Comparison of ENCODE assay signal across 21 cellular contexts in the genomic region with DNA sequence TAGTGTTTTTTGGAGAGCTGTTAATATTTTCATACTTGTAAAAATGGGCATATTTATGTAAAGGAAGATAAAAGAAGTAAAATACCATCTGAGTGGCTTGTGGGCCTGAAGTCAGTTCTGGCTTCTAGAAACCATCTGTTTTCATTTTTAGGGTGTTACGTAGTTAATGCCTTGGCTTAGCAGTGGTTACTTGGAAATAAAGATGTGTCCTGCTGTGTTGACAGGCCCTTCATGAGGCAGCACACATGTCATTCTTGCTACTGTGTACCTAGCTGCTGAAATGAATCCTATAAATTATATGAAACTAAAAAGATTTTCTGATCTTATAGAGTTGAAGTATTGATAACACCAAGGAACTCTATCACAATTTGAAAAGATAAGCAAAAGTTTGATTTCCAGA. TPM values are rescaled to one million over a fixed set of nuclear protein-coding genes. Genes with fewer than 3 reads are reported as not detected.
DNase-seq lines count a peak whose midpoint lies in the region; ATAC-seq and TF ChIP-seq lines count a peak whose summit lies in the region.
"Had no signal": no experiment of that assay in that cellular context is flagged by ENCODE, and none has a peak within 500 bp of the region (broad histone marks: within the 10 kb centered on the region; RNA-seq: fewer than 3 reads in every experiment).

No MANE protein-coding gene starts in this region.

- peaks cover 100% of the 10 kb centered on the region for H3K79me2 ChIP-seq in GM23248 (ENCODE audit: insufficient read depth)

- H3K27me3 ChIP-seq in GM23248 (replicated peaks; ENCODE audit: insufficient read depth): no peaks in the 10 kb centered on the region
- H3K27me3 ChIP-seq: BE2C, upper lobe of right lung had no signal

- no peaks in the 10 kb centered on the region for H3K9me2 ChIP-seq in GM23248 (ENCODE audit: insufficient read depth)

- WGBS in GM23248 (ENCODE audit: low coverage in 1 of 2, low lambda C conversion rate in 2 of 2, missing lambda C conversion rate in 2 of 2), 2 experiments: 48 to 50% methylated on average over 1 of the region's 1 CpG

- H2AFZ ChIP-seq in GM23248: no peak overlapping the region

- no peak overlapping the region for H3K27ac ChIP-seq in GM23248
- H3K27ac ChIP-seq: upper lobe of right lung had no signal

- H4K20me1 ChIP-seq in GM23248 (ENCODE audit: insufficient read depth): peaks cover 30% of the 10 kb centered on the region; the same call in 1 of the 2 replicates

- intact Hi-C loops in left ventricle myocardium superior (cut with micrococcal nuclease): no loop called here

- no peak overlapping the region for H3K9ac ChIP-seq in GM23248

- DNase-seq in AG10803 (ENCODE audit: low read depth): peak; percentile 83
- peak; percentile 60 for DNase-seq in GM23248
- peak; percentile 79 for DNase-seq in cerebellum (ENCODE audit: low spot score)
- DNase-seq in left ventricle myocardium superior: no peak
- no peak for DNase-seq in stimulated activated naive CD4-positive, alpha-beta T cell treated with Interleukin-2 at 50 U/mL for 16 hours (lab: John Stamatoyannopoulos, UW)
- DNase-seq in islet precursor cell: no peak
- no peak for DNase-seq in SW480 (ENCODE audit: low spot score)
- DNase-seq: activated CD4-positive, alpha-beta T cell treated with anti-CD3 and anti-CD28 coated beads, Interleukin-2, amount 50 U/mL, for 1 hour; activated CD8-positive, alpha-beta memory T cell treated with anti-CD3 and anti-CD28 coated beads, Interleukin-2, amount 50 U/mL, for 4 hours; activated gamma-delta T cell treated with Interleukin-2 at 50 U/mL for 16 hours; BE2C; erythroblast; left colon; NCI-H1436; NCI-H2171 treated with DMSO at 0.1 percent for 48 hours; NCI-H526; nephron progenitor cell; stimulated activated CD4-positive, alpha-beta T cell treated with anti-CD3 and anti-CD28 coated beads, Interleukin-4, amount 100 ng/mL, for 1 hour; upper lobe of right lung had no signal

- no peak overlapping the region for H3K4me2 ChIP-seq in GM23248 (ENCODE audit: unreplicated experiment)

- peaks cover 20% of the 10 kb centered on the region for H3K36me3 ChIP-seq in GM23248 (ENCODE audit: low read depth)

- peaks cover 10% of the 10 kb centered on the region; the same call in 1 of the 2 replicates for H3F3A ChIP-seq in GM23248 (ENCODE audit: insufficient read depth)

- no peak overlapping the region for H3K4me3 ChIP-seq in AG10803 (ENCODE audit: low read length)
- no peak overlapping the region for H3K4me3 ChIP-seq in GM23248
- H3K4me3 ChIP-seq: upper lobe of right lung had no signal

- in situ Hi-C loops in GM23248 (cut with MboI): no loop called here

- H3K4me1 ChIP-seq in GM23248 (ENCODE audit: insufficient read depth): peaks cover 9% of the 10 kb centered on the region; the same call in 1 of the 2 replicates
- H3K4me1 ChIP-seq: BE2C had no signal

- peak; percentile 62 for ATAC-seq in left ventricle myocardium superior
- no peak for ATAC-seq in HG02623 (IDR thresholded peaks at IDR 0.05; ENCODE audit: unreplicated experiment)
- ATAC-seq: HepG2, left colon, upper lobe of right lung had no signal

- H3K9me3 ChIP-seq in GM23248 (ENCODE audit: low read depth): no peaks in the 10 kb centered on the region
- H3K9me3 ChIP-seq: BE2C, upper lobe of right lung had no signal

- TF ChIP-seq CTCF in AG10803 (conservative IDR thresholded peaks at IDR 0.05; ENCODE audit: low read length): no peak

RNA-seq across cellular contexts. Expression of a gene that starts 16.0 kb away (rescaled TPM):
- total RNA-seq in GM23248 (2014; rRNA removed; shearing (Covaris generic)): 75.5 and 93.2 TPM in 2 replicates
- 80.1 and 81.6 TPM in 2 replicates for polyA plus RNA-seq in GM23248 (2016; fragmentation: Nextera tagmentation; extraction: Ambion mirVana)
- total RNA-seq in cerebellum (163 TPM), left ventricle myocardium superior (118 TPM)

RNA-seq across cellular contexts. Expression of a gene that starts 31.1 kb away (rescaled TPM):
- total RNA-seq in GM23248 (2014; rRNA removed; shearing (Covaris generic)): 33.2 and 42.2 TPM in 2 replicates
- 42.7 and 49.0 TPM in 2 replicates for polyA plus RNA-seq in GM23248 (2016; fragmentation: Nextera tagmentation; extraction: Ambion mirVana)
- total RNA-seq in cerebellum (28.1 TPM), left ventricle myocardium superior (29.1 TPM)

RNA-seq across cellular contexts. Expression of a gene that starts 44.8 kb away (rescaled TPM):
- total RNA-seq in GM23248 (2014; rRNA removed; shearing (Covaris generic)): 17.4 and 41.1 TPM in 2 replicates
- 44.5 and 48.6 TPM in 2 replicates for polyA plus RNA-seq in GM23248 (2016; fragmentation: Nextera tagmentation; extraction: Ambion mirVana)
- 28.6 TPM for total RNA-seq in cerebellum
- total RNA-seq in left ventricle myocardium superior: 71.8 TPM

RNA-seq across cellular contexts. Expression of a gene that starts 47.7 kb away (rescaled TPM):
- 47.2 and 48.9 TPM in 2 replicates for total RNA-seq in GM23248 (2014; rRNA removed; shearing (Covaris generic))
- polyA plus RNA-seq in GM23248 (2016; fragmentation: Nextera tagmentation; extraction: Ambion mirVana): 58.7 and 60.5 TPM in 2 replicates
- 67.1 TPM for total RNA-seq in cerebellum
- total RNA-seq in left ventricle myocardium superior: 201 TPM

Comparison
In these comparisons a context has a peak if more than half of its experiments do, and no peak if none do; other contexts are left out.
1. DNase-seq: peak in AG10803 (single experiment), GM23248 (single experiment) and cerebellum (single experiment); none in left ventricle myocardium superior (single experiment), stimulated activated naive CD4-positive, alpha-beta T cell treated with Interleukin-2 at 50 U/mL for 16 hours (single experiment), islet precursor cell (single experiment) and SW480 (single experiment).